1 cellular context compared by ENCODE assay signal in the genomic region with DNA sequence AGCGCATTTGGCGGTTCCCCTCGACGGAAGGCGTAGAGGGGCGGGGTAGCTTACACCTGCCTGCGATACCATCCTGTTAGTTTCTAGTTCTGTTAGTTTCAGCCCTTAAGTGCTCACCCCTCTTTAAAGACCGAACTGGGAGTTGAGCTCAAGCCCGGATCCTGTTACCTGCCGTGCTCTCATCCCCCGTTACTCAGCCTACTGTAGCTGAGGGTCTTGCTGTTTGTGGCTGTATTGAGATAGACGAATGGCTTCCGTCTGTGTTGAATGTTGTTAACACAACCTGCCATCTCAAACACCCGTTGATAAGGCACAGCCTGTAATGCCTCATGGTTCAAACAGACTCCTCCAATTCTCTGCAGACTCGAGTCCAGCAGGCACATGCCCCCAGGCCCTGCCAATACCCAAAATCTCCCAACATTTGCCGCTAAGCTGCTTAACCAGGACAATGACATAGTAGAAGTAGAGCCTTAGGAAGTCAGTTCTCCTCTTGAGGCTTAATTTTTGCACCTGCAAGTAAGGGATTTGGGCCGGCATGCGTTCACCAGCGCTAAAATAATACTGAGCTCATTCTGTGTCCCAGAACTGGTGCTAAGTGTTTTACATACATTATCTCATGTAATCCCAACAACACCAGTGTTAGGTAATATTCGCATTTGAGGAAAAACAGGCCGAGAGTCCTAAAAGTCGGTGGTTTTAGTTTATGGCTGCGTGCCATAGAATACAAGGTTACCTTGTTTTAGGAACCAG.
TF ChIP-seq lines count a peak whose summit lies in the region.

No MANE protein-coding gene starts in this region.

TF ChIP-seq in HepG2, 621 proteins besides CTCF, POLR2A, EP300 and RAD21 (continued from another document and continues in another):
- TF ChIP-seq, protein P1, sequence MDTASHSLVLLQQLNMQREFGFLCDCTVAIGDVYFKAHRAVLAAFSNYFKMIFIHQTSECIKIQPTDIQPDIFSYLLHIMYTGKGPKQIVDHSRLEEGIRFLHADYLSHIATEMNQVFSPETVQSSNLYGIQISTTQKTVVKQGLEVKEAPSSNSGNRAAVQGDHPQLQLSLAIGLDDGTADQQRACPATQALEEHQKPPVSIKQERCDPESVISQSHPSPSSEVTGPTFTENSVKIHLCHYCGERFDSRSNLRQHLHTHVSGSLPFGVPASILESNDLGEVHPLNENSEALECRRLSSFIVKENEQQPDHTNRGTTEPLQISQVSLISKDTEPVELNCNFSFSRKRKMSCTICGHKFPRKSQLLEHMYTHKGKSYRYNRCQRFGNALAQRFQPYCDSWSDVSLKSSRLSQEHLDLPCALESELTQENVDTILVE (CRISPR knock-in tag; IDR thresholded peaks at IDR 0.05), result no peak
- no peak for TF ChIP-seq SIN3B (IDR thresholded peaks at IDR 0.05; ENCODE audit: low read length)
- TF ChIP-seq CREM (IDR thresholded peaks at IDR 0.05), result no peak
- no peak for TF ChIP-seq CREM (CRISPR knock-in tag; IDR thresholded peaks at IDR 0.05)
- TF ChIP-seq TCF7 (IDR thresholded peaks at IDR 0.05; ENCODE audit: low read depth), result no peak
- no peak for TF ChIP-seq HIVEP1 (CRISPR knock-in tag; IDR thresholded peaks at IDR 0.05)
- no peak for TF ChIP-seq ZNF317 (CRISPR knock-in tag; IDR thresholded peaks at IDR 0.05)
- TF ChIP-seq CEBPG (CRISPR knock-in tag; IDR thresholded peaks at IDR 0.05), result no peak
- TF ChIP-seq ZNF124 (CRISPR knock-in tag; IDR thresholded peaks at IDR 0.05), result no peak
- TF ChIP-seq, protein P2, sequence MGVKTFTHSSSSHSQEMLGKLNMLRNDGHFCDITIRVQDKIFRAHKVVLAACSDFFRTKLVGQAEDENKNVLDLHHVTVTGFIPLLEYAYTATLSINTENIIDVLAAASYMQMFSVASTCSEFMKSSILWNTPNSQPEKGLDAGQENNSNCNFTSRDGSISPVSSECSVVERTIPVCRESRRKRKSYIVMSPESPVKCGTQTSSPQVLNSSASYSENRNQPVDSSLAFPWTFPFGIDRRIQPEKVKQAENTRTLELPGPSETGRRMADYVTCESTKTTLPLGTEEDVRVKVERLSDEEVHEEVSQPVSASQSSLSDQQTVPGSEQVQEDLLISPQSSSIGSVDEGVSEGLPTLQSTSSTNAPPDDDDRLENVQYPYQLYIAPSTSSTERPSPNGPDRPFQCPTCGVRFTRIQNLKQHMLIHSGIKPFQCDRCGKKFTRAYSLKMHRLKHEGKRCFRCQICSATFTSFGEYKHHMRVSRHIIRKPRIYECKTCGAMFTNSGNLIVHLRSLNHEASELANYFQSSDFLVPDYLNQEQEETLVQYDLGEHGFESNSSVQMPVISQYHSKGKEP (CRISPR knock-in tag; IDR thresholded peaks at IDR 0.05), result no peak
- TF ChIP-seq, protein P3, sequence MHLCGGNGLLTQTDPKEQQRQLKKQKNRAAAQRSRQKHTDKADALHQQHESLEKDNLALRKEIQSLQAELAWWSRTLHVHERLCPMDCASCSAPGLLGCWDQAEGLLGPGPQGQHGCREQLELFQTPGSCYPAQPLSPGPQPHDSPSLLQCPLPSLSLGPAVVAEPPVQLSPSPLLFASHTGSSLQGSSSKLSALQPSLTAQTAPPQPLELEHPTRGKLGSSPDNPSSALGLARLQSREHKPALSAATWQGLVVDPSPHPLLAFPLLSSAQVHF (CRISPR knock-in tag; IDR thresholded peaks at IDR 0.05), result no peak
- no peak for TF ChIP-seq BCL6 (CRISPR knock-in tag; IDR thresholded peaks at IDR 0.05)
- no peak for TF ChIP-seq ZNF329 (CRISPR knock-in tag; IDR thresholded peaks at IDR 0.05; ENCODE audit: low read depth)
- 0 out of 2 replicates have a peak, but pooled peaks have one; percentile 27 for TF ChIP-seq ZBTB7B (CRISPR knock-in tag; IDR thresholded peaks at IDR 0.05)
- 0 out of 2 replicates have a peak, but pooled peaks have one; percentile 78 for TF ChIP-seq NAIF1 (CRISPR knock-in tag; IDR thresholded peaks at IDR 0.05; ENCODE audit: borderline replicate concordance)
- no peak for TF ChIP-seq ZNF282 (IDR thresholded peaks at IDR 0.05; ENCODE audit: partially characterized antibody)
- no peak; the same call in 1 of the 2 replicates for TF ChIP-seq ZNF577 (CRISPR knock-in tag; IDR thresholded peaks at IDR 0.05; ENCODE audit: borderline replicate concordance, low read depth)
- TF ChIP-seq NFRKB (IDR thresholded peaks at IDR 0.05), result no peak
- TF ChIP-seq, protein P4, sequence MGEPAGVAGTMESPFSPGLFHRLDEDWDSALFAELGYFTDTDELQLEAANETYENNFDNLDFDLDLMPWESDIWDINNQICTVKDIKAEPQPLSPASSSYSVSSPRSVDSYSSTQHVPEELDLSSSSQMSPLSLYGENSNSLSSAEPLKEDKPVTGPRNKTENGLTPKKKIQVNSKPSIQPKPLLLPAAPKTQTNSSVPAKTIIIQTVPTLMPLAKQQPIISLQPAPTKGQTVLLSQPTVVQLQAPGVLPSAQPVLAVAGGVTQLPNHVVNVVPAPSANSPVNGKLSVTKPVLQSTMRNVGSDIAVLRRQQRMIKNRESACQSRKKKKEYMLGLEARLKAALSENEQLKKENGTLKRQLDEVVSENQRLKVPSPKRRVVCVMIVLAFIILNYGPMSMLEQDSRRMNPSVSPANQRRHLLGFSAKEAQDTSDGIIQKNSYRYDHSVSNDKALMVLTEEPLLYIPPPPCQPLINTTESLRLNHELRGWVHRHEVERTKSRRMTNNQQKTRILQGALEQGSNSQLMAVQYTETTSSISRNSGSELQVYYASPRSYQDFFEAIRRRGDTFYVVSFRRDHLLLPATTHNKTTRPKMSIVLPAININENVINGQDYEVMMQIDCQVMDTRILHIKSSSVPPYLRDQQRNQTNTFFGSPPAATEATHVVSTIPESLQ (CRISPR knock-in tag; conservative IDR thresholded peaks at IDR 0.05), result no peak
- TF ChIP-seq ZNF44 (CRISPR knock-in tag; IDR thresholded peaks at IDR 0.05), result no peak
- TF ChIP-seq ZNF737 (CRISPR knock-in tag; IDR thresholded peaks at IDR 0.05; ENCODE audit: borderline replicate concordance), result no peak
- TF ChIP-seq SALL1 (CRISPR knock-in tag; IDR thresholded peaks at IDR 0.05), result no peak
- no peak for TF ChIP-seq DNMT3B (CRISPR knock-in tag; conservative IDR thresholded peaks at IDR 0.05)
- TF ChIP-seq ATF1 (CRISPR knock-in tag; IDR thresholded peaks at IDR 0.05), result no peak
- TF ChIP-seq NR2F2 (IDR thresholded peaks at IDR 0.05; ENCODE audit: borderline replicate concordance, low read depth), result no peak
- TF ChIP-seq, protein P5, sequence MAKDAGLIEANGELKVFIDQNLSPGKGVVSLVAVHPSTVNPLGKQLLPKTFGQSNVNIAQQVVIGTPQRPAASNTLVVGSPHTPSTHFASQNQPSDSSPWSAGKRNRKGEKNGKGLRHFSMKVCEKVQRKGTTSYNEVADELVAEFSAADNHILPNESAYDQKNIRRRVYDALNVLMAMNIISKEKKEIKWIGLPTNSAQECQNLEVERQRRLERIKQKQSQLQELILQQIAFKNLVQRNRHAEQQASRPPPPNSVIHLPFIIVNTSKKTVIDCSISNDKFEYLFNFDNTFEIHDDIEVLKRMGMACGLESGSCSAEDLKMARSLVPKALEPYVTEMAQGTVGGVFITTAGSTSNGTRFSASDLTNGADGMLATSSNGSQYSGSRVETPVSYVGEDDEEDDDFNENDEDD (CRISPR knock-in tag; IDR thresholded peaks at IDR 0.05; ENCODE audit: borderline replicate concordance), result 0 out of 2 replicates have a peak, but pooled peaks have one; percentile 17
- no peak for TF ChIP-seq AHR (CRISPR knock-in tag; IDR thresholded peaks at IDR 0.05)
- TF ChIP-seq, protein P6, sequence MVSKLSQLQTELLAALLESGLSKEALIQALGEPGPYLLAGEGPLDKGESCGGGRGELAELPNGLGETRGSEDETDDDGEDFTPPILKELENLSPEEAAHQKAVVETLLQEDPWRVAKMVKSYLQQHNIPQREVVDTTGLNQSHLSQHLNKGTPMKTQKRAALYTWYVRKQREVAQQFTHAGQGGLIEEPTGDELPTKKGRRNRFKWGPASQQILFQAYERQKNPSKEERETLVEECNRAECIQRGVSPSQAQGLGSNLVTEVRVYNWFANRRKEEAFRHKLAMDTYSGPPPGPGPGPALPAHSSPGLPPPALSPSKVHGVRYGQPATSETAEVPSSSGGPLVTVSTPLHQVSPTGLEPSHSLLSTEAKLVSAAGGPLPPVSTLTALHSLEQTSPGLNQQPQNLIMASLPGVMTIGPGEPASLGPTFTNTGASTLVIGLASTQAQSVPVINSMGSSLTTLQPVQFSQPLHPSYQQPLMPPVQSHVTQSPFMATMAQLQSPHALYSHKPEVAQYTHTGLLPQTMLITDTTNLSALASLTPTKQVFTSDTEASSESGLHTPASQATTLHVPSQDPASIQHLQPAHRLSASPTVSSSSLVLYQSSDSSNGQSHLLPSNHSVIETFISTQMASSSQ (IDR thresholded peaks at IDR 0.05; ENCODE audit: low read depth), result no peak
- TF ChIP-seq, protein P6 (CRISPR knock-in tag; IDR thresholded peaks at IDR 0.05; ENCODE audit: borderline replicate concordance), result no peak
- TF ChIP-seq, protein P7, sequence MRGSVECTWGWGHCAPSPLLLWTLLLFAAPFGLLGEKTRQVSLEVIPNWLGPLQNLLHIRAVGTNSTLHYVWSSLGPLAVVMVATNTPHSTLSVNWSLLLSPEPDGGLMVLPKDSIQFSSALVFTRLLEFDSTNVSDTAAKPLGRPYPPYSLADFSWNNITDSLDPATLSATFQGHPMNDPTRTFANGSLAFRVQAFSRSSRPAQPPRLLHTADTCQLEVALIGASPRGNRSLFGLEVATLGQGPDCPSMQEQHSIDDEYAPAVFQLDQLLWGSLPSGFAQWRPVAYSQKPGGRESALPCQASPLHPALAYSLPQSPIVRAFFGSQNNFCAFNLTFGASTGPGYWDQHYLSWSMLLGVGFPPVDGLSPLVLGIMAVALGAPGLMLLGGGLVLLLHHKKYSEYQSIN (CRISPR knock-in tag; IDR thresholded peaks at IDR 0.05; ENCODE audit: borderline replicate concordance), result no peak
- TF ChIP-seq ZNF354B (CRISPR knock-in tag; IDR thresholded peaks at IDR 0.05), result no peak
- no peak for TF ChIP-seq GABPA (IDR thresholded peaks at IDR 0.05; ENCODE audit: low read depth, low read length)
- peak; percentile 28; the same call in 1 of the 2 replicates for TF ChIP-seq GABPA (CRISPR knock-in tag; IDR thresholded peaks at IDR 0.05; ENCODE audit: low read depth)
- no peak for TF ChIP-seq MAFF (IDR thresholded peaks at IDR 0.05; ENCODE audit: low read depth, low read length)
- no peak for TF ChIP-seq ZZZ3 (CRISPR knock-in tag; IDR thresholded peaks at IDR 0.05; ENCODE audit: borderline replicate concordance)
- TF ChIP-seq, protein P8, sequence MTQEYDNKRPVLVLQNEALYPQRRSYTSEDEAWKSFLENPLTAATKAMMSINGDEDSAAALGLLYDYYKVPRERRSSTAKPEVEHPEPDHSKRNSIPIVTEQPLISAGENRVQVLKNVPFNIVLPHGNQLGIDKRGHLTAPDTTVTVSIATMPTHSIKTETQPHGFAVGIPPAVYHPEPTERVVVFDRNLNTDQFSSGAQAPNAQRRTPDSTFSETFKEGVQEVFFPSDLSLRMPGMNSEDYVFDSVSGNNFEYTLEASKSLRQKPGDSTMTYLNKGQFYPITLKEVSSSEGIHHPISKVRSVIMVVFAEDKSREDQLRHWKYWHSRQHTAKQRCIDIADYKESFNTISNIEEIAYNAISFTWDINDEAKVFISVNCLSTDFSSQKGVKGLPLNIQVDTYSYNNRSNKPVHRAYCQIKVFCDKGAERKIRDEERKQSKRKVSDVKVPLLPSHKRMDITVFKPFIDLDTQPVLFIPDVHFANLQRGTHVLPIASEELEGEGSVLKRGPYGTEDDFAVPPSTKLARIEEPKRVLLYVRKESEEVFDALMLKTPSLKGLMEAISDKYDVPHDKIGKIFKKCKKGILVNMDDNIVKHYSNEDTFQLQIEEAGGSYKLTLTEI (CRISPR knock-in tag; conservative IDR thresholded peaks at IDR 0.05), result no peak
- TF ChIP-seq ZNF33B (CRISPR knock-in tag; IDR thresholded peaks at IDR 0.05), result no peak; the same call in 1 of the 2 replicates
- TF ChIP-seq PCBP2 (optimal IDR thresholded peaks at IDR 0.05; ENCODE audit: low read depth, low read length, poor library complexity, severe bottlenecking), result peak; percentile 28
- TF ChIP-seq ZNF777 (CRISPR knock-in tag; IDR thresholded peaks at IDR 0.05), result peak; percentile 11
- no peak for TF ChIP-seq NFE2 (CRISPR knock-in tag; IDR thresholded peaks at IDR 0.05)
- TF ChIP-seq HDAC2 (CRISPR knock-in tag; IDR thresholded peaks at IDR 0.05), result no peak
- TF ChIP-seq, protein P9, sequence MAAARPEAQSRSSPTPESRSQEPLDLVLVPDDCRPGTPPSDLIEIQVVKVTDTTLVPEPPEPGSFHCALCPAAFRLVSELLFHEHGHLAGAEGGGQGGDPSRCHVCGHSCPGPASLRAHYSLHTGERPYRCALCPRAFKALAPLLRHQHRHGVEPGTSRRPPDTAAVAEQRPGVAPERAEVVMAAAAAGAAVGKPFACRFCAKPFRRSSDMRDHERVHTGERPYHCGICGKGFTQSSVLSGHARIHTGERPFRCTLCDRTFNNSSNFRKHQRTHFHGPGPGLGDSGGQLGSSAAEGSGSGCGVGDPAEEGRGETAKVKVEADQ (CRISPR knock-in tag; IDR thresholded peaks at IDR 0.05; ENCODE audit: borderline replicate concordance), result 0 out of 2 replicates have a peak, but pooled peaks have one; percentile 26
- TF ChIP-seq, protein P10, sequence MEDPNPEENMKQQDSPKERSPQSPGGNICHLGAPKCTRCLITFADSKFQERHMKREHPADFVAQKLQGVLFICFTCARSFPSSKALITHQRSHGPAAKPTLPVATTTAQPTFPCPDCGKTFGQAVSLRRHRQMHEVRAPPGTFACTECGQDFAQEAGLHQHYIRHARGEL (CRISPR knock-in tag; IDR thresholded peaks at IDR 0.05), result no peak
- no peak for TF ChIP-seq MZF1 (CRISPR knock-in tag; IDR thresholded peaks at IDR 0.05; ENCODE audit: borderline replicate concordance)
- no peak for TF ChIP-seq MEIS2 (CRISPR knock-in tag; IDR thresholded peaks at IDR 0.05)
- no peak for TF ChIP-seq STAG1 (CRISPR knock-in tag; IDR thresholded peaks at IDR 0.05)
- TF ChIP-seq, protein P11, sequence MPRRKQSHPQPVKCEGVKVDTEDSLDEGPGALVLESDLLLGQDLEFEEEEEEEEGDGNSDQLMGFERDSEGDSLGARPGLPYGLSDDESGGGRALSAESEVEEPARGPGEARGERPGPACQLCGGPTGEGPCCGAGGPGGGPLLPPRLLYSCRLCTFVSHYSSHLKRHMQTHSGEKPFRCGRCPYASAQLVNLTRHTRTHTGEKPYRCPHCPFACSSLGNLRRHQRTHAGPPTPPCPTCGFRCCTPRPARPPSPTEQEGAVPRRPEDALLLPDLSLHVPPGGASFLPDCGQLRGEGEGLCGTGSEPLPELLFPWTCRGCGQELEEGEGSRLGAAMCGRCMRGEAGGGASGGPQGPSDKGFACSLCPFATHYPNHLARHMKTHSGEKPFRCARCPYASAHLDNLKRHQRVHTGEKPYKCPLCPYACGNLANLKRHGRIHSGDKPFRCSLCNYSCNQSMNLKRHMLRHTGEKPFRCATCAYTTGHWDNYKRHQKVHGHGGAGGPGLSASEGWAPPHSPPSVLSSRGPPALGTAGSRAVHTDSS (CRISPR knock-in tag; conservative IDR thresholded peaks at IDR 0.05), result no peak
- TF ChIP-seq NR3C1 (CRISPR knock-in tag; IDR thresholded peaks at IDR 0.05), result no peak
